8 cellular contexts compared by ENCODE assay signal in genomic region chr7:150357277-150357676, GRCh38. TPM values are rescaled to one million over a fixed set of nuclear protein-coding genes. Genes with fewer than 3 reads are reported as not detected.
DNase-seq lines count a peak whose midpoint lies in the region; TF ChIP-seq lines count a peak whose summit lies in the region.

No MANE protein-coding gene starts in this region.

- 65 to 73% (median 72%) methylated on average over 9 of the region's 9 CpGs for WGBS in ovary, 3 donors

- H3K27ac ChIP-seq in KMS-11: peak overlapping the region; percentile 68
- H3K27ac ChIP-seq in ovary: no peak overlapping the region

- no peaks in the 10 kb centered on the region for H3K36me3 ChIP-seq in KMS-11 (ENCODE audit: insufficient read depth)
- H3K36me3 ChIP-seq in ovary: no peaks in the 10 kb centered on the region

- H4K20me1 ChIP-seq in KMS-11 (ENCODE audit: insufficient read depth): no peaks in the 10 kb centered on the region

- in situ Hi-C loops in GM18951 (cut with MboI; ENCODE audit: low sequenced_read_pairs, unreplicated experiment): no loop called here

- peak overlapping the region; percentile 40 for H3K4me2 ChIP-seq in KMS-11

- no peak for TF ChIP-seq EP300 in ovary (IDR thresholded peaks at IDR 0.05)

- no peaks in the 10 kb centered on the region for H3K79me2 ChIP-seq in KMS-11 (ENCODE audit: insufficient read depth, low read depth)

- no peak overlapping the region for H3K4me3 ChIP-seq in KMS-11 (IDR thresholded peaks at IDR 0.05; ENCODE audit: insufficient read depth, low read depth, low read length)
- H3K4me3 ChIP-seq in ovary: no peak overlapping the region

- DNase-seq in activated CD4-positive, alpha-beta T cell treated with anti-CD3 and anti-CD28 coated beads for 24 hours (ENCODE audit: low read depth in 2 of 2): peak; percentile 37 to 39
- peak; percentile 76 for DNase-seq in islet precursor cell
- DNase-seq in NCI-H1048 (lab: John Stamatoyannopoulos, UW): no peak
- no peak for DNase-seq in ecto neural progenitor cell (ENCODE audit: low spot score)
- DNase-seq in ovary: no peak
- no peak for DNase-seq in AML-193 (lab: John Stamatoyannopoulos, UW)

- H2AFZ ChIP-seq in KMS-11 (ENCODE audit: low read depth): peak overlapping the region; percentile 24; the same call in 1 of the 2 replicates

- H3K27me3 ChIP-seq in KMS-11 (ENCODE audit: insufficient read depth, low read depth) (no peaks in the 10 kb centered on the region), ovary (no peaks in the 10 kb centered on the region)

- intact Hi-C loops in ovary (cut with DNase I): no loop called here

- TF ChIP-seq POLR2A in GM18951 (IDR thresholded peaks at IDR 0.05; ENCODE audit: extremely low read depth, insufficient read depth, insufficient read length) (peak; percentile 41), ovary (IDR thresholded peaks at IDR 0.05) (no peak)

- no peaks in the 10 kb centered on the region for H3K9me3 ChIP-seq in ovary

- TF ChIP-seq CTCF in KMS-11 (conservative IDR thresholded peaks at IDR 0.05; ENCODE audit: low read depth, low read length): no peak
- TF ChIP-seq CTCF in ovary (IDR thresholded peaks at IDR 0.05): no peak

- peak overlapping the region; percentile 22; the same call in 1 of the 2 replicates for H3K9ac ChIP-seq in KMS-11

- peaks cover 58% of the 10 kb centered on the region for H3K4me1 ChIP-seq in KMS-11 (ENCODE audit: low read depth, poor library complexity, severe bottlenecking)
- peaks cover 7% of the 10 kb centered on the region for H3K4me1 ChIP-seq in ovary (ENCODE audit: insufficient read depth)

RNA-seq across cellular contexts. Expression of gene REPIN1, which starts 11.3 kb away (rescaled TPM):
- total RNA-seq in ovary: 10 to 100 TPM; 43.9 to 92.0 (median 74.2) TPM
- polyA plus RNA-seq in ovary: 10 to 100 TPM; 21.6 to 50.0 TPM

RNA-seq across cellular contexts. Expression of gene RARRES2, which starts 15.8 kb away (rescaled TPM):
- total RNA-seq in ovary: 100 to 1,000 TPM; 343 to 622 (median 518) TPM
- polyA plus RNA-seq in ovary: 100 to 1,000 TPM in 1 of 2 donors, 10 to 100 TPM in 1; 92.5 to 761 TPM

RNA-seq across cellular contexts. Expression of gene ZNF775, which starts 21.9 kb away (rescaled TPM):
- total RNA-seq in ovary: 10 to 100 TPM in 5 of 7 donors, 1 to 10 TPM in 2; 5.5 to 13.9 (median 10.9) TPM
- polyA plus RNA-seq in ovary: 10 to 100 TPM in 1 of 2 donors, under 1 TPM in 1; 0.28 to 11.2 TPM

RNA-seq across cellular contexts. Expression of gene ACTR3C, which starts 33.9 kb away (rescaled TPM):
- total RNA-seq in ovary: 10 to 100 TPM in 2 of 7 donors, 1 to 10 TPM in 5; 3.4 to 11.3 (median 6.0) TPM
- polyA plus RNA-seq in ovary: 1 to 10 TPM; 1.6 to 1.8 TPM

RNA-seq across cellular contexts. Expression of gene LRRC61, which starts 34.1 kb away (rescaled TPM):
- 10 to 100 TPM; 21.8 to 34.9 (median 27.1) TPM for total RNA-seq in ovary
- 10 to 100 TPM in 1 of 2 donors, 1 to 10 TPM in 1; 3.0 to 18.5 TPM for polyA plus RNA-seq in ovary

Comparison
In these comparisons a context has a peak if more than half of its experiments do, and no peak if none do; other contexts are left out.
1. DNase-seq: peak in activated CD4-positive, alpha-beta T cell treated with anti-CD3 and anti-CD28 coated beads for 24 hours (2 of 2) and islet precursor cell (single experiment); none in NCI-H1048 (single experiment), ecto neural progenitor cell (single experiment), ovary (0 of 5) and AML-193 (0 of 2).